8 cellular contexts compared by ENCODE assay signal in the genomic region with DNA sequence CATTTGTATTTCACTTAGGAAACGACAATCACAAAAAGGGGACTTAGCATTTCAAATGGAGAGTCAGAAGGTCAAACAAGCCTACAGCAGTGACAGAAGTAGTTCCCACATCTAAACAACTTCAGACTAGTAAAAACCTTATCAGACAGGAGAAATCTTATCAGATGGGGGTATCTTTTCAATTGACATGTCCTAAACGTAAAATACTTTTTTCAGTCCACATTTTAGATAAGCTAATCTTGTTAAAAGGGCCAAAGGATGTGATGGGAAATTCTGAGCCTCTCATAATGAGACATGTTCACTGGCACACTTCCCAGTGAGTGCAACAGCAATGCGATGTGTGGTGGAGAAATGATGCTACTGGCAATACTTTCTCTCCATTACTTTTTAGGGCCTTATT. TPM values are rescaled to one million over a fixed set of nuclear protein-coding genes. Genes with fewer than 3 reads are reported as not detected.
A peak's percentile ranks its signal among the peaks of the same experiment; 100 is the strongest.
DNase-seq lines count a peak whose midpoint lies in the region; ATAC-seq and TF ChIP-seq lines count a peak whose summit lies in the region.

No MANE protein-coding gene starts in this region.

- 17% methylated on average over 3 of the region's 3 CpGs for WGBS in prostate gland

- H3K9me3 ChIP-seq in SK-N-MC (ENCODE audit: low read depth, low read length) (no peaks in the 10 kb centered on the region), prostate gland (no peaks in the 10 kb centered on the region)

- TF ChIP-seq POLR2A in prostate gland (IDR thresholded peaks at IDR 0.05), result no peak

- peaks cover 6% of the 10 kb centered on the region for H3K4me1 ChIP-seq in prostate gland (replicated peaks)

- no peak overlapping the region for H3K4me3 Mint-ChIP-seq in stimulated activated memory B cell treated with anti-CD40 and anti-IgM and Interleukin-4, amounts not matched to agents 10 μg/mL and 1 μg/mL and 100 μg/mL, for 72 hours

- H3K9ac ChIP-seq in SK-N-MC (ENCODE audit: insufficient read length), result peak overlapping the region; percentile 37

- no peak for TF ChIP-seq CTCF in epithelial cell of esophagus (IDR thresholded peaks at IDR 0.05; ENCODE audit: insufficient read depth, low read depth, low read length, missing control alignments)
- no peak for TF ChIP-seq CTCF in prostate gland (IDR thresholded peaks at IDR 0.05)

- H3K27ac Mint-ChIP-seq in stimulated activated memory B cell treated with anti-CD40 and anti-IgM and Interleukin-4, amounts not matched to agents 10 μg/mL and 1 μg/mL and 100 μg/mL, for 72 hours, result no peak overlapping the region

- peak overlapping the region; percentile 89 for H3K4me3 ChIP-seq in SK-N-MC
- no peak overlapping the region for H3K4me3 ChIP-seq in epithelial cell of esophagus (ENCODE audit: low read length)
- no peak overlapping the region for H3K4me3 ChIP-seq in prostate gland

- H3K9me3 Mint-ChIP-seq in stimulated activated memory B cell treated with anti-CD40 and anti-IgM and Interleukin-4, amounts not matched to agents 10 μg/mL and 1 μg/mL and 100 μg/mL, for 72 hours, result peaks cover 3% of the 10 kb centered on the region

- intact Hi-C loops in prostate gland (cut with DNase I), result no loop called here

- peaks cover 21% of the 10 kb centered on the region for H3K36me3 Mint-ChIP-seq in stimulated activated memory B cell treated with anti-CD40 and anti-IgM and Interleukin-4, amounts not matched to agents 10 μg/mL and 1 μg/mL and 100 μg/mL, for 72 hours

- DNase-seq in activated T-cell treated with anti-CD3 and anti-CD28 coated beads for 48 hours (ENCODE audit: low read depth) (peak; percentile 21), activated T-cell treated with anti-CD3 and anti-CD28 coated beads for 4 hours (no peak), SK-N-MC (ENCODE audit: low read depth, low spot score) (no peak), epithelial cell of esophagus (ENCODE audit: low read depth) (peak; percentile 67), prostate gland (ENCODE audit: low spot score) (peak; percentile 24)

- no peaks in the 10 kb centered on the region for H3K27me3 ChIP-seq in prostate gland (replicated peaks; ENCODE audit: insufficient read depth)

- no peak for ATAC-seq in GM18520 (IDR thresholded peaks at IDR 0.05; ENCODE audit: unreplicated experiment)
- no peak for ATAC-seq in stimulated activated memory B cell treated with anti-CD40 and anti-IgM and Interleukin-4, amounts not matched to agents 10 μg/mL and 1 μg/mL and 100 μg/mL, for 72 hours
- no peak for ATAC-seq in GM18873 (IDR thresholded peaks at IDR 0.05; ENCODE audit: low FRiP score, unreplicated experiment)

- no peaks in the 10 kb centered on the region for H3K27me3 Mint-ChIP-seq in stimulated activated memory B cell treated with anti-CD40 and anti-IgM and Interleukin-4, amounts not matched to agents 10 μg/mL and 1 μg/mL and 100 μg/mL, for 72 hours

- H3K4me1 Mint-ChIP-seq in stimulated activated memory B cell treated with anti-CD40 and anti-IgM and Interleukin-4, amounts not matched to agents 10 μg/mL and 1 μg/mL and 100 μg/mL, for 72 hours, result peaks cover 69% of the 10 kb centered on the region

- H3K27ac ChIP-seq in SK-N-MC (no peak overlapping the region), prostate gland (no peak overlapping the region)

- H3K36me3 ChIP-seq in SK-N-MC (ENCODE audit: insufficient read depth, low read length) (0 out of 2 replicates have a peak, but pooled peaks cover 3% of the 10 kb centered on the region), prostate gland (no peaks in the 10 kb centered on the region)

RNA-seq across cellular contexts. Expression of a gene that starts 2.4 kb away (rescaled TPM):
- total RNA-seq in prostate gland, result 10 to 100 TPM; 89.6 to 92.1 TPM

Comparison
In these comparisons a context has a peak if more than half of its experiments do, and no peak if none do; other contexts are left out.
1. DNase-seq: peak in activated T-cell treated with anti-CD3 and anti-CD28 coated beads for 48 hours (single experiment), epithelial cell of esophagus (single experiment) and prostate gland (single experiment); none in activated T-cell treated with anti-CD3 and anti-CD28 coated beads for 4 hours (single experiment) and SK-N-MC (single experiment).